ENCODE assay signal across 8 cellular contexts in the genomic region with DNA sequence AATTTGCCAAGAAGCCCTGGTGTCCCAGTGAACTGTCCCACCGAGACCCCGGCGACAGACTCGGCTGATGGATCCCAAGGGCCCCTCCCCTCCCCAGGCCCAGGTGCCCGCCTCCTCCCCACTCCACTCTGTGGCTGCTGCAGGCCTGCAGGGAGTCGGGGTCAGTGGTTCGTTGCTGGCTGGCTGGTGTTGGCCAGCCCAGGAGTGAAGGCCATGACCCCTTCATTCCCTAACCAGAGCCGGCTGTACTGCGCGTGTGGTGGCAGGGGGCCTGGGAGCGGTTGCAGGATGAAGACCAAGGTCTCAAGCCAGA. TPM values are rescaled to one million over a fixed set of nuclear protein-coding genes. Genes with fewer than 3 reads are reported as not detected.
"Had no signal": no experiment of that assay in that cellular context is flagged by ENCODE, and none has a peak within 500 bp of the region (broad histone marks: within the 10 kb centered on the region; RNA-seq: fewer than 3 reads in every experiment).

No MANE protein-coding gene starts in this region.

- H3K4me3 ChIP-seq: mucosa of descending colon, SJSA1, skin epidermis, stomach had no signal

- H3K27me3 ChIP-seq: SJSA1 had no signal

- DNase-seq: activated CD4-positive, alpha-beta T cell treated with anti-CD3 and anti-CD28 coated beads for 1 hour; foreskin melanocyte had no signal

- H3K9me3 ChIP-seq: mucosa of descending colon, SJSA1, stomach had no signal

- H3K36me3 ChIP-seq: SJSA1 had no signal

- H3K27ac ChIP-seq: SJSA1 had no signal

RNA-seq across cellular contexts. Expression of gene TBX2, which starts 9.2 kb away (rescaled TPM):
- total RNA-seq: pulmonary artery endothelial cell had no signal
- polyA plus RNA-seq: naive thymus-derived CD8-positive, alpha-beta T cell had no signal
